In the genomic region with DNA sequence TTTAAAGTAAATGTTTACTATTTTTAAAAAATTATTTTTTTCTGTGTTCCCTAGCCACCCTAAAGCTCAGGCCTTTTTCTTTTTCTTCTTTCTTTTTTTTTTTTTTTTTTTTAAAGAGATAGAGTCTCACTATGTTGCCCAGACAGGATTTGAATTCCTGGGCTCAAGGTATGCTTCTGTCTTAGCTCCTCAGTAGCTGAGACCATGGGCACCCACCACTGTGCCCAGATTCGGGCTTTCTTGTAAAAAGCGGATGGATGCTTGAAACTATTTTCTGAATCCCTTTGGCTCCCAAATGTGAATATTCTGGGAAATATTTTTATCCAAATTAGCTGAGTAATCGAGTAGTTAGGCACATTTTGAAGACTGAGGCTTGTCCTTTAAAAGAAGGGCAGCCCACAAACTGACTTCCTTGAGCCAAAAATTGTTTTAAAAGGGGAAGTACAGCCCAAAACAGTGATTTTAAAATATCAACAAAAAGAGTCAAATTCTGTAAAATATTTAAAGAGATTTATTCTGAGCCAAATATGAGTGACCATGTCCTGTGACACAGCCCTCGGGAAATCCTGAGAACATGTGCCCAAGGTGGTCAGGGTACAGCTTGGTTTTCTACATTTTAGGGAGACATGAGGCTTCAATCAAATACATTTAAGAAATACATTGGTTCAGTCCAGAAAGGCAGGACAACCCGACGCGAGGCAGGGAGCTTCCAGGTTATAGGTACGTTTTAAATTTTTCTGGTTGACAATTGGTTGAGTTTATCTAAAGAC, we compare ENCODE assay signal across 8 cellular contexts.
DNase-seq lines count a peak whose midpoint lies in the region; ATAC-seq and TF ChIP-seq lines count a peak whose summit lies in the region.

No MANE protein-coding gene starts in this region.

- H3K27ac ChIP-seq in C4-2B = peak overlapping the region; percentile 71; the same call in 1 of the 2 replicates
- peak overlapping the region; percentile 59 for H3K27ac ChIP-seq in duodenal mucosa (ENCODE audit: low read depth, low read length)

- DNase-seq in NAMALWA (ENCODE audit: low spot score) = peak; percentile 45
- DNase-seq in SKM-1 treated with dmso at 0.1 percent for 144 hours (lab: John Stamatoyannopoulos, UW; ENCODE audit: unreplicated experiment) = no peak
- no peak for DNase-seq in DMS114 treated with DMSO at 0.1 percent for 48 hours (lab: John Stamatoyannopoulos, UW; ENCODE audit: unreplicated experiment)
- DNase-seq in activated CD4-positive, alpha-beta T cell treated with anti-CD3 and anti-CD28 coated beads, Interleukin-2, amount 50 U/mL, for 1 hour = no peak

- H3K9ac ChIP-seq in duodenal mucosa (ENCODE audit: low read depth in 1 of 2, low read length in 2 of 2) = peak overlapping the region; percentile 38 to 46

- H3K36me3 ChIP-seq in duodenal mucosa (ENCODE audit: control insufficient read depth in 1 of 2, insufficient read depth in 2 of 2, low read length in 2 of 2) (no peaks in the 10 kb centered on the region), neuron (ENCODE audit: insufficient read depth, low read length) (no peaks in the 10 kb centered on the region)

- ATAC-seq in GM19397 (IDR thresholded peaks at IDR 0.05; ENCODE audit: unreplicated experiment) = no peak

- H3K4me1 ChIP-seq in duodenal mucosa (ENCODE audit: control insufficient read depth in 1 of 2, insufficient read depth in 2 of 2, low read length in 2 of 2) (peaks cover 11 to 32% of the 10 kb centered on the region in 2 donors), neuron (ENCODE audit: insufficient read depth, low read length) (peaks cover 33% of the 10 kb centered on the region)

- TF ChIP-seq CTCF in C4-2B (conservative IDR thresholded peaks at IDR 0.05) = no peak

- H3K27me3 ChIP-seq in duodenal mucosa (ENCODE audit: control insufficient read depth in 1 of 2, insufficient read depth in 2 of 2, low read length in 2 of 2) (no peaks in the 10 kb centered on the region), neuron (ENCODE audit: insufficient read depth, low read length) (no peaks in the 10 kb centered on the region)

- peak overlapping the region; percentile 57 for H2AFZ ChIP-seq in neuron (ENCODE audit: low read depth, low read length)

- H3K4me3 ChIP-seq in duodenal mucosa (ENCODE audit: low read depth in 1 of 2, low read length in 2 of 2) (peak overlapping the region; percentile 91 to 99), neuron (ENCODE audit: low read length) (peak overlapping the region; percentile 56)

- H3K9me3 ChIP-seq in duodenal mucosa (ENCODE audit: control insufficient read depth in 1 of 2, low read length in 2 of 2) = no peaks in the 10 kb centered on the region
- H3K9me3 ChIP-seq in neuron (ENCODE audit: low read length) = no peaks in the 10 kb centered on the region
